ENCODE assay signal across 1 cellular context in genomic region chr17:7436556-7437368, GRCh38.
A peak's percentile ranks its signal among the peaks of the same experiment; 100 is the strongest.
TF ChIP-seq lines count a peak whose summit lies in the region.

No MANE protein-coding gene starts in this region.

TF ChIP-seq in K562, 482 proteins besides CTCF, POLR2A, EP300 and RAD21:
- TF ChIP-seq SMARCA4 (IDR thresholded peaks at IDR 0.05): no peak
- no peak for TF ChIP-seq DPF2 (IDR thresholded peaks at IDR 0.05)
- TF ChIP-seq L3MBTL2 (IDR thresholded peaks at IDR 0.05): no peak
- no peak for TF ChIP-seq POU5F1 (IDR thresholded peaks at IDR 0.05; ENCODE audit: borderline replicate concordance, low read depth, low read length, partially characterized antibody)
- TF ChIP-seq CREM (IDR thresholded peaks at IDR 0.05; ENCODE audit: low read depth): 0 out of 2 replicates have a peak, but pooled peaks have one; percentile 9
- peak; percentile 34; the same call in 1 of the 2 replicates for TF ChIP-seq ATF3 (IDR thresholded peaks at IDR 0.05)
- TF ChIP-seq ATF3 (CRISPR knock-in tag; conservative IDR thresholded peaks at IDR 0.05): no peak
